ENCODE assay signal across 2 cellular contexts in the genomic region with DNA sequence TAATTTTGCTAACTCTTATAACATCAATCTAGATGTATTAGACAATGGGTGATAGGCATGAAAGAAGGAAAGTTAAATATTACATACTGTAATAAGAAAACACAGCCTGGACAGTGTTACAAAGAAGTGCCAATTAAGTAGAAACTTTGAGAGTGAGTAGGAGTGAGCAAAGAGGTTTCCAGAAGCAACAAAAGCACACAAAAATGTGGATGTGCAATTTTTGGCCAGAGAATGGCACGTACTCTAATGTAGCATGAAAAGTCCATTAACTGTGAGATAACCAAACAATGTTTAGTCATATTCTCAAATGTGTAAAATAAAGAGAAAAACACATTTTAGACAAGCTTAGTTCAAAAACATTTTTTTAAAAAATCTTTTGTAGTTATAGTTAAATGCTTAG.
TF ChIP-seq lines count a peak whose summit lies in the region.

No MANE protein-coding gene starts in this region.

TF ChIP-seq in SK-N-SH treated with all-trans-retinoic acid at 6 μM for 48 hours, 23 proteins besides CTCF, POLR2A, EP300 and RAD21 (continued from another document):
- TF ChIP-seq ARNTL (CRISPR knock-in tag; IDR thresholded peaks at IDR 0.05; ENCODE audit: borderline replicate concordance, low read depth) (no peak), TCF4 (CRISPR knock-in tag; IDR thresholded peaks at IDR 0.05; ENCODE audit: borderline replicate concordance) (no peak), OSR1 (CRISPR knock-in tag; IDR thresholded peaks at IDR 0.05) (no peak), GLIS3 (CRISPR knock-in tag; IDR thresholded peaks at IDR 0.05) (no peak), ZFP30 (CRISPR knock-in tag; IDR thresholded peaks at IDR 0.05) (no peak), TOX (CRISPR knock-in tag; IDR thresholded peaks at IDR 0.05; ENCODE audit: borderline replicate concordance) (no peak), ZNF565 (CRISPR knock-in tag; conservative IDR thresholded peaks at IDR 0.05; ENCODE audit: low read depth) (no peak), CSDC2 (CRISPR knock-in tag; IDR thresholded peaks at IDR 0.05) (no peak), ZC3H10 (CRISPR knock-in tag; IDR thresholded peaks at IDR 0.05) (no peak), ZFP3 (CRISPR knock-in tag; IDR thresholded peaks at IDR 0.05) (no peak), RARB (CRISPR knock-in tag; IDR thresholded peaks at IDR 0.05) (no peak)
- TF ChIP-seq, protein P1, sequence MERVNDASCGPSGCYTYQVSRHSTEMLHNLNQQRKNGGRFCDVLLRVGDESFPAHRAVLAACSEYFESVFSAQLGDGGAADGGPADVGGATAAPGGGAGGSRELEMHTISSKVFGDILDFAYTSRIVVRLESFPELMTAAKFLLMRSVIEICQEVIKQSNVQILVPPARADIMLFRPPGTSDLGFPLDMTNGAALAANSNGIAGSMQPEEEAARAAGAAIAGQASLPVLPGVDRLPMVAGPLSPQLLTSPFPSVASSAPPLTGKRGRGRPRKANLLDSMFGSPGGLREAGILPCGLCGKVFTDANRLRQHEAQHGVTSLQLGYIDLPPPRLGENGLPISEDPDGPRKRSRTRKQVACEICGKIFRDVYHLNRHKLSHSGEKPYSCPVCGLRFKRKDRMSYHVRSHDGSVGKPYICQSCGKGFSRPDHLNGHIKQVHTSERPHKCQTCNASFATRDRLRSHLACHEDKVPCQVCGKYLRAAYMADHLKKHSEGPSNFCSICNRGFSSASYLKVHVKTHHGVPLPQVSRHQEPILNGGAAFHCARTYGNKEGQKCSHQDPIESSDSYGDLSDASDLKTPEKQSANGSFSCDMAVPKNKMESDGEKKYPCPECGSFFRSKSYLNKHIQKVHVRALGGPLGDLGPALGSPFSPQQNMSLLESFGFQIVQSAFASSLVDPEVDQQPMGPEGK (CRISPR knock-in tag; IDR thresholded peaks at IDR 0.05; ENCODE audit: borderline replicate concordance): no peak
- TF ChIP-seq, protein P2, sequence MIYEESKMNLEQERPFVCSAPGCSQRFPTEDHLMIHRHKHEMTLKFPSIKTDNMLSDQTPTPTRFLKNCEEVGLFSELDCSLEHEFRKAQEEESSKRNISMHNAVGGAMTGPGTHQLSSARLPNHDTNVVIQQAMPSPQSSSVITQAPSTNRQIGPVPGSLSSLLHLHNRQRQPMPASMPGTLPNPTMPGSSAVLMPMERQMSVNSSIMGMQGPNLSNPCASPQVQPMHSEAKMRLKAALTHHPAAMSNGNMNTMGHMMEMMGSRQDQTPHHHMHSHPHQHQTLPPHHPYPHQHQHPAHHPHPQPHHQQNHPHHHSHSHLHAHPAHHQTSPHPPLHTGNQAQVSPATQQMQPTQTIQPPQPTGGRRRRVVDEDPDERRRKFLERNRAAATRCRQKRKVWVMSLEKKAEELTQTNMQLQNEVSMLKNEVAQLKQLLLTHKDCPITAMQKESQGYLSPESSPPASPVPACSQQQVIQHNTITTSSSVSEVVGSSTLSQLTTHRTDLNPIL (CRISPR knock-in tag; IDR thresholded peaks at IDR 0.05; ENCODE audit: low read depth): no peak
- TF ChIP-seq, protein P3, sequence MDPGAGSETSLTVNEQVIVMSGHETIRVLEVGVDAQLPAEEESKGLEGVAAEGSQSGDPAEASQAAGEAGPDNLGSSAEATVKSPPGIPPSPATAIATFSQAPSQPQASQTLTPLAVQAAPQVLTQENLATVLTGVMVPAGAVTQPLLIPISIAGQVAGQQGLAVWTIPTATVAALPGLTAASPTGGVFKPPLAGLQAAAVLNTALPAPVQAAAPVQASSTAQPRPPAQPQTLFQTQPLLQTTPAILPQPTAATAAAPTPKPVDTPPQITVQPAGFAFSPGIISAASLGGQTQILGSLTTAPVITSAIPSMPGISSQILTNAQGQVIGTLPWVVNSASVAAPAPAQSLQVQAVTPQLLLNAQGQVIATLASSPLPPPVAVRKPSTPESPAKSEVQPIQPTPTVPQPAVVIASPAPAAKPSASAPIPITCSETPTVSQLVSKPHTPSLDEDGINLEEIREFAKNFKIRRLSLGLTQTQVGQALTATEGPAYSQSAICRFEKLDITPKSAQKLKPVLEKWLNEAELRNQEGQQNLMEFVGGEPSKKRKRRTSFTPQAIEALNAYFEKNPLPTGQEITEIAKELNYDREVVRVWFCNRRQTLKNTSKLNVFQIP (CRISPR knock-in tag; IDR thresholded peaks at IDR 0.05; ENCODE audit: borderline replicate concordance, low read depth): no peak
- TF ChIP-seq, protein P4, sequence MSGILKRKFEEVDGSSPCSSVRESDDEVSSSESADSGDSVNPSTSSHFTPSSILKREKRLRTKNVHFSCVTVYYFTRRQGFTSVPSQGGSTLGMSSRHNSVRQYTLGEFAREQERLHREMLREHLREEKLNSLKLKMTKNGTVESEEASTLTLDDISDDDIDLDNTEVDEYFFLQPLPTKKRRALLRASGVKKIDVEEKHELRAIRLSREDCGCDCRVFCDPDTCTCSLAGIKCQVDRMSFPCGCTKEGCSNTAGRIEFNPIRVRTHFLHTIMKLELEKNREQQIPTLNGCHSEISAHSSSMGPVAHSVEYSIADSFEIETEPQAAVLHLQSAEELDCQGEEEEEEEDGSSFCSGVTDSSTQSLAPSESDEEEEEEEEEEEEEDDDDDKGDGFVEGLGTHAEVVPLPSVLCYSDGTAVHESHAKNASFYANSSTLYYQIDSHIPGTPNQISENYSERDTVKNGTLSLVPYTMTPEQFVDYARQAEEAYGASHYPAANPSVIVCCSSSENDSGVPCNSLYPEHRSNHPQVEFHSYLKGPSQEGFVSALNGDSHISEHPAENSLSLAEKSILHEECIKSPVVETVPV (CRISPR knock-in tag; IDR thresholded peaks at IDR 0.05): no peak
TF ChIP-seq in SK-N-SH treated with all-trans-retinoic acid at 6 μM for 48 hours: peak in this region for 0.

TF ChIP-seq in WTC11, 78 proteins besides CTCF, POLR2A, EP300 and RAD21 (continued from another document):
- TF ChIP-seq, protein P5, sequence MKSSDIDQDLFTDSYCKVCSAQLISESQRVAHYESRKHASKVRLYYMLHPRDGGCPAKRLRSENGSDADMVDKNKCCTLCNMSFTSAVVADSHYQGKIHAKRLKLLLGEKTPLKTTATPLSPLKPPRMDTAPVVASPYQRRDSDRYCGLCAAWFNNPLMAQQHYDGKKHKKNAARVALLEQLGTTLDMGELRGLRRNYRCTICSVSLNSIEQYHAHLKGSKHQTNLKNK (CRISPR knock-in tag; IDR thresholded peaks at IDR 0.05): no peak
- TF ChIP-seq FOXK1 (CRISPR knock-in tag; IDR thresholded peaks at IDR 0.05): no peak
- no peak for TF ChIP-seq ZNF416 (CRISPR knock-in tag; IDR thresholded peaks at IDR 0.05)
- no peak for TF ChIP-seq ZBTB21 (CRISPR knock-in tag; IDR thresholded peaks at IDR 0.05; ENCODE audit: borderline replicate concordance)
- TF ChIP-seq, protein P6, sequence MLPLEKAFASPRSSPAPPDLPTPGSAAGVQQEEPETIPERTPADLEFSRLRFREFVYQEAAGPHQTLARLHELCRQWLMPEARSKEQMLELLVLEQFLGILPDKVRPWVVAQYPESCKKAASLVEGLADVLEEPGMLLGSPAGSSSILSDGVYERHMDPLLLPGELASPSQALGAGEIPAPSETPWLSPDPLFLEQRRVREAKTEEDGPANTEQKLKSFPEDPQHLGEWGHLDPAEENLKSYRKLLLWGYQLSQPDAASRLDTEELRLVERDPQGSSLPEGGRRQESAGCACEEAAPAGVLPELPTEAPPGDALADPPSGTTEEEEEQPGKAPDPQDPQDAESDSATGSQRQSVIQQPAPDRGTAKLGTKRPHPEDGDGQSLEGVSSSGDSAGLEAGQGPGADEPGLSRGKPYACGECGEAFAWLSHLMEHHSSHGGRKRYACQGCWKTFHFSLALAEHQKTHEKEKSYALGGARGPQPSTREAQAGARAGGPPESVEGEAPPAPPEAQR (CRISPR knock-in tag; IDR thresholded peaks at IDR 0.05): no peak
- TF ChIP-seq, protein P7, sequence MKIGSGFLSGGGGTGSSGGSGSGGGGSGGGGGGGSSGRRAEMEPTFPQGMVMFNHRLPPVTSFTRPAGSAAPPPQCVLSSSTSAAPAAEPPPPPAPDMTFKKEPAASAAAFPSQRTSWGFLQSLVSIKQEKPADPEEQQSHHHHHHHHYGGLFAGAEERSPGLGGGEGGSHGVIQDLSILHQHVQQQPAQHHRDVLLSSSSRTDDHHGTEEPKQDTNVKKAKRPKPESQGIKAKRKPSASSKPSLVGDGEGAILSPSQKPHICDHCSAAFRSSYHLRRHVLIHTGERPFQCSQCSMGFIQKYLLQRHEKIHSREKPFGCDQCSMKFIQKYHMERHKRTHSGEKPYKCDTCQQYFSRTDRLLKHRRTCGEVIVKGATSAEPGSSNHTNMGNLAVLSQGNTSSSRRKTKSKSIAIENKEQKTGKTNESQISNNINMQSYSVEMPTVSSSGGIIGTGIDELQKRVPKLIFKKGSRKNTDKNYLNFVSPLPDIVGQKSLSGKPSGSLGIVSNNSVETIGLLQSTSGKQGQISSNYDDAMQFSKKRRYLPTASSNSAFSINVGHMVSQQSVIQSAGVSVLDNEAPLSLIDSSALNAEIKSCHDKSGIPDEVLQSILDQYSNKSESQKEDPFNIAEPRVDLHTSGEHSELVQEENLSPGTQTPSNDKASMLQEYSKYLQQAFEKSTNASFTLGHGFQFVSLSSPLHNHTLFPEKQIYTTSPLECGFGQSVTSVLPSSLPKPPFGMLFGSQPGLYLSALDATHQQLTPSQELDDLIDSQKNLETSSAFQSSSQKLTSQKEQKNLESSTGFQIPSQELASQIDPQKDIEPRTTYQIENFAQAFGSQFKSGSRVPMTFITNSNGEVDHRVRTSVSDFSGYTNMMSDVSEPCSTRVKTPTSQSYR (CRISPR knock-in tag; IDR thresholded peaks at IDR 0.05): no peak
- no peak for TF ChIP-seq NR3C1 (CRISPR knock-in tag; conservative IDR thresholded peaks at IDR 0.05; ENCODE audit: low read depth)
- no peak for TF ChIP-seq CREB1 (CRISPR knock-in tag; IDR thresholded peaks at IDR 0.05)
- TF ChIP-seq, protein P8, sequence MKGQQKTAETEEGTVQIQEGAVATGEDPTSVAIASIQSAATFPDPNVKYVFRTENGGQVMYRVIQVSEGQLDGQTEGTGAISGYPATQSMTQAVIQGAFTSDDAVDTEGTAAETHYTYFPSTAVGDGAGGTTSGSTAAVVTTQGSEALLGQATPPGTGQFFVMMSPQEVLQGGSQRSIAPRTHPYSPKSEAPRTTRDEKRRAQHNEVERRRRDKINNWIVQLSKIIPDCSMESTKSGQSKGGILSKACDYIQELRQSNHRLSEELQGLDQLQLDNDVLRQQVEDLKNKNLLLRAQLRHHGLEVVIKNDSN (CRISPR knock-in tag; IDR thresholded peaks at IDR 0.05): no peak
- no peak for TF ChIP-seq ZNF232 (CRISPR knock-in tag; IDR thresholded peaks at IDR 0.05)
- TF ChIP-seq, protein P9, sequence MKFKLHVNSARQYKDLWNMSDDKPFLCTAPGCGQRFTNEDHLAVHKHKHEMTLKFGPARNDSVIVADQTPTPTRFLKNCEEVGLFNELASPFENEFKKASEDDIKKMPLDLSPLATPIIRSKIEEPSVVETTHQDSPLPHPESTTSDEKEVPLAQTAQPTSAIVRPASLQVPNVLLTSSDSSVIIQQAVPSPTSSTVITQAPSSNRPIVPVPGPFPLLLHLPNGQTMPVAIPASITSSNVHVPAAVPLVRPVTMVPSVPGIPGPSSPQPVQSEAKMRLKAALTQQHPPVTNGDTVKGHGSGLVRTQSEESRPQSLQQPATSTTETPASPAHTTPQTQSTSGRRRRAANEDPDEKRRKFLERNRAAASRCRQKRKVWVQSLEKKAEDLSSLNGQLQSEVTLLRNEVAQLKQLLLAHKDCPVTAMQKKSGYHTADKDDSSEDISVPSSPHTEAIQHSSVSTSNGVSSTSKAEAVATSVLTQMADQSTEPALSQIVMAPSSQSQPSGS (CRISPR knock-in tag; IDR thresholded peaks at IDR 0.05; ENCODE audit: borderline replicate concordance, low read depth): no peak
- TF ChIP-seq, protein P10, sequence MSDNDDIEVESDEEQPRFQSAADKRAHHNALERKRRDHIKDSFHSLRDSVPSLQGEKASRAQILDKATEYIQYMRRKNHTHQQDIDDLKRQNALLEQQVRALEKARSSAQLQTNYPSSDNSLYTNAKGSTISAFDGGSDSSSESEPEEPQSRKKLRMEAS (CRISPR knock-in tag; IDR thresholded peaks at IDR 0.05): no peak
